ENCODE assay signal across 23 cellular contexts in the genomic region with DNA sequence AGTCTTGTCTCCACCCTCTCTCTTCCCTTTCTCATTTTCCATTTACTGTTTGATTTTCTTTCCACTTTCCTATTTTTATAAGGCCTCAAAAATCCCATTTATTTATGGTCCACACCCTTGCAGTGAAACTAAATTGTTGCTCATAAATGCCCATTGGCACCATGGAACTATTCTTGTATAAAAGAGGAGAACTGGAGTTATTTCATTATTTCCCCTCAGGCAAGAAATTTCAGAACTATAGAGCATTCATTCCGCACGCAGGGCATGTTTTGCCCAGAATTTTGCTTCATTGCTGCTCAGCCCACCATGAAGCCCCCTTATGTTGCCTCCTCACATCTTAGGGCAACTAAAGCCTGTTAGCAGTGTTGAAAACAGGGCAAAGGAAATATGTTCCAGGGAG.
DNase-seq lines count a peak whose midpoint lies in the region; ATAC-seq, FAIRE-seq and TF ChIP-seq lines count a peak whose summit lies in the region.
"Had no signal": no experiment of that assay in that cellular context is flagged by ENCODE, and none has a peak within 500 bp of the region (broad histone marks: within the 10 kb centered on the region; RNA-seq: fewer than 3 reads in every experiment).

No MANE protein-coding gene starts in this region.

- H3K36me3 Mint-ChIP-seq in chondrocyte (ENCODE audit: low read depth) = no peaks in the 10 kb centered on the region
- H3K36me3 Mint-ChIP-seq: CD8-positive, alpha-beta T cell; IgD-negative memory B cell had no signal

- peaks cover 15% of the 10 kb centered on the region for H3K4me1 Mint-ChIP-seq in chondrocyte (ENCODE audit: low read depth)
- H3K4me1 Mint-ChIP-seq: B cell had no signal

- H3K9me3 Mint-ChIP-seq in chondrocyte (ENCODE audit: low read depth) = no peaks in the 10 kb centered on the region
- H3K9me3 Mint-ChIP-seq: CD8-positive, alpha-beta T cell; GM23338; HFFc6; IgD-negative memory B cell had no signal

- no peak overlapping the region for H3K4me3 ChIP-seq in hepatocyte
- H3K4me3 ChIP-seq in upper lobe of right lung = no peak overlapping the region
- H3K4me3 ChIP-seq in dorsolateral prefrontal cortex = no peak overlapping the region
- H3K4me3 ChIP-seq: BLaER1 treated with 17β-estradiol and CSF1 and Interleukin-3, amounts not matched to agents 10 nM and 100 nM; GM23338 had no signal

- intact Hi-C loops in upper lobe of right lung (cut with DNase I) = no loop called here
- intact Hi-C loops in dorsolateral prefrontal cortex (cut with DNase I) = no loop called here

- H3K9me3 ChIP-seq in hepatocyte (ENCODE audit: low read depth) = no peaks in the 10 kb centered on the region
- no peaks in the 10 kb centered on the region for H3K9me3 ChIP-seq in upper lobe of right lung

- H3K27me3 Mint-ChIP-seq in chondrocyte (ENCODE audit: low read depth) = no peaks in the 10 kb centered on the region
- H3K27me3 Mint-ChIP-seq: B cell, IgD-negative memory B cell had no signal

- H3K79me2 ChIP-seq in hepatocyte = no peaks in the 10 kb centered on the region

- TF ChIP-seq CTCF in chondrocyte (IDR thresholded peaks at IDR 0.05) (no peak), hepatocyte (IDR thresholded peaks at IDR 0.05; ENCODE audit: poor library complexity) (no peak), upper lobe of right lung (IDR thresholded peaks at IDR 0.05) (no peak), dorsolateral prefrontal cortex (IDR thresholded peaks at IDR 0.05 in 54 of 56, conservative IDR thresholded peaks at IDR 0.05 in 2 of 56; ENCODE audit: low read depth in 1 of 56, partially characterized antibody in 56 of 56) (no peak)

- DNase-seq in chondrocyte (ENCODE audit: low spot score) (no peak), hepatocyte (ENCODE audit: low spot score) (peak; percentile 12), upper lobe of right lung (no peak), dorsolateral prefrontal cortex (no peak)
- DNase-seq in stimulated activated CD4-positive, alpha-beta T cell treated with anti-CD3 and anti-CD28 coated beads, Interleukin-4, amount 100 ng/mL, for 24 hours = no peak
- DNase-seq: 8988T; CD8-positive, alpha-beta T cell; COR-L47; DMS 273 treated with DMSO at 0.1 percent for 48 hours; DMS53; DND-41; EL; HCEC 1CT; HFFc6 had no signal

- H4K20me1 ChIP-seq in hepatocyte (ENCODE audit: insufficient read depth, poor library complexity, severe bottlenecking) = no peaks in the 10 kb centered on the region
- H4K20me1 ChIP-seq: BLaER1 treated with 17β-estradiol and CSF1 and Interleukin-3, amounts not matched to agents 10 nM and 100 nM had no signal

- H3K27ac ChIP-seq in hepatocyte (peak overlapping the region; percentile 36), upper lobe of right lung (no peak overlapping the region), dorsolateral prefrontal cortex (no peak overlapping the region)
- H3K27ac ChIP-seq: BLaER1 treated with 17β-estradiol and CSF1 and Interleukin-3, amounts not matched to agents 10 nM and 100 nM had no signal

- H3K27me3 ChIP-seq in hepatocyte = no peaks in the 10 kb centered on the region
- no peaks in the 10 kb centered on the region for H3K27me3 ChIP-seq in upper lobe of right lung
- no peaks in the 10 kb centered on the region for H3K27me3 ChIP-seq in dorsolateral prefrontal cortex
- H3K27me3 ChIP-seq: BLaER1 treated with 17β-estradiol and CSF1 and Interleukin-3, amounts not matched to agents 10 nM and 100 nM had no signal

- H3K9me2 ChIP-seq in hepatocyte (replicated peaks; ENCODE audit: insufficient read depth) = no peaks in the 10 kb centered on the region

- peak; percentile 46 for FAIRE-seq in G401.6 (lab: Jason Lieb, UNC)
- FAIRE-seq: GM12891, H54, HepG2 had no signal

- H3K4me3 Mint-ChIP-seq in chondrocyte (ENCODE audit: unreplicated experiment) = no peak overlapping the region
- H3K4me3 Mint-ChIP-seq: B cell; CD8-positive, alpha-beta T cell; GM23338; HFFc6; IgD-negative memory B cell had no signal

- peak overlapping the region; percentile 28 for H3K27ac Mint-ChIP-seq in chondrocyte (ENCODE audit: unreplicated experiment)
- H3K27ac Mint-ChIP-seq: B cell; CD8-positive, alpha-beta T cell; GM23338; HFFc6; IgD-negative memory B cell had no signal

- H3K4me1 ChIP-seq in hepatocyte (ENCODE audit: insufficient read depth) (peaks cover 4% of the 10 kb centered on the region), upper lobe of right lung (no peaks in the 10 kb centered on the region)
- H3K4me1 ChIP-seq: BLaER1 treated with 17β-estradiol and CSF1 and Interleukin-3, amounts not matched to agents 10 nM and 100 nM had no signal

- H3K36me3 ChIP-seq in hepatocyte (replicated peaks; ENCODE audit: insufficient read depth, low read depth) (no peaks in the 10 kb centered on the region), upper lobe of right lung (no peaks in the 10 kb centered on the region)
- H3K36me3 ChIP-seq: BLaER1 treated with 17β-estradiol and CSF1 and Interleukin-3, amounts not matched to agents 10 nM and 100 nM had no signal

- no peak overlapping the region for H3K4me2 ChIP-seq in hepatocyte
- H3K4me2 ChIP-seq: BLaER1 treated with 17β-estradiol and CSF1 and Interleukin-3, amounts not matched to agents 10 nM and 100 nM; GM23338 had no signal

- H2AFZ ChIP-seq in hepatocyte = no peak overlapping the region
- H2AFZ ChIP-seq: GM23338 had no signal

- WGBS in hepatocyte (ENCODE audit: low lambda C conversion rate, missing lambda C conversion rate) = 79% methylated on average over 2 of the region's 2 CpGs

- ATAC-seq in upper lobe of right lung (peak; percentile 22), HG03442 (IDR thresholded peaks at IDR 0.05; ENCODE audit: unreplicated experiment) (no peak)
- ATAC-seq: CD8-positive, alpha-beta T cell; GM23338; HepG2 had no signal
